In the genomic region with DNA sequence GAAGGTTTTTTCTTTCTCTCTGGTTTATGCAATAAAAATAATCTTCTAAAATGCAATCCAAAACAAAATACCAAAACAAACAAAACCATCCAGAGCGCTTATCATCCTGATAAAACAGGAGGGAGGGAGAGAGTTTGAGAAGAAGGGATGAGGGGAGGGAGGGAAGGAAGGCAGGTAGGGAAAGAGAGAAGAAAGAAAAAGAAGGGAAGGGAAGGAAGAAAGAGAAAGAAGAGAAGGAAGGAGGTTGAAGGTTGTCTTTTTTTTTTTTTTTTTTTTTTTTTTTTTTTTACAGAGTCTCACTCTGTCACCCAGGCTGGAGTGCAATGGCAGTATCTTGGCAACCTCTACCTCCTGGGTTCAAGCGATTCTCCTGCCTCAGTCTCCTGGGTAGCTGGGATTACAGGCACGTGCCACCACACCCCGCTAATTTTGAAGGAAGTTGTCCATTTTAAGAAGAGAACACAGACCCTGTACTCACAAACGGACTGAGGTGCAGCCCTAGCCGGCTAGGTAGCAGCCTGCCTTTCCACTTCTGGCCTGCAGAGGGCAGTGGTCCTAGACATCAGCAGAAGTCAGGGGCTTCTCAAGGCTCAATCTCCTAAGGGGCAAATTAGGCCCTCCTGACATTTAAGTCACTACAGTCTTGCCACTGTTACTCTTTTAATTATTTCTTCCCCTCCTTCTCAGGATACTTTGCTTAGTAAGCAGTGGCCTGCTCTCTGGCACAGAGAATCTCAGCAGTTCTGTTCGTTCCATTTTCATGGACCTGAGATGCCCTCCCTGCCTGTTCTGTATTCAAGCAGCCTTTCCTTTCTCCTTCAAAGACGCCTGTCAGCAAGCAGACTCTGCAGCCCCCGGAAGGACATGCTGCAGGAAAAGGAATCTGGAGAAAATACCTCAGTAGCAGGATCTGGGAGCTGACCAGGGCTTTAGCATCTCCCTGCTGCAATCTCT, we compare ENCODE assay signal across 8 cellular contexts.
A peak's percentile ranks its signal among the peaks of the same experiment; 100 is the strongest.
DNase-seq lines count a peak whose midpoint lies in the region; ATAC-seq and FAIRE-seq lines count a peak whose summit lies in the region.

No MANE protein-coding gene starts in this region.

- H3K27me3 ChIP-seq in small intestine (ENCODE audit: control insufficient read depth in 2 of 2, insufficient read depth in 2 of 2, low read length in 2 of 2), result no peaks in the 10 kb centered on the region

- no peak overlapping the region for H3K4me3 Mint-ChIP-seq in T-helper 17 cell

- H3K4me1 ChIP-seq in small intestine (ENCODE audit: control insufficient read depth in 2 of 2, insufficient read depth in 1 of 2, low read depth in 1 of 2, low read length in 1 of 2), result no peaks in the 10 kb centered on the region

- peaks cover 55% of the 10 kb centered on the region for H3K27me3 Mint-ChIP-seq in T-helper 17 cell

- DNase-seq in GDM1 (lab: John Stamatoyannopoulos, UW) (peak; percentile 39), HCEC 1CT (peak; percentile 57), NCI-H1092 (lab: John Stamatoyannopoulos, UW) (peak; percentile 75), T-helper 17 cell (peak; percentile 23 to 46 (median 38)), anterior cingulate cortex (lab: John Stamatoyannopoulos, UW) (peak in 46 of 58 donors; percentile 6 to 81 (median 34)), hippocampal formation (lab: John Stamatoyannopoulos, UW) (peak; percentile 45 to 47), small intestine (peak; percentile 66)

- peaks cover 4% of the 10 kb centered on the region for H3K4me1 Mint-ChIP-seq in T-helper 17 cell

- no peaks in the 10 kb centered on the region for H3K36me3 Mint-ChIP-seq in T-helper 17 cell (ENCODE audit: low read depth)

- WGBS in small intestine, 3 donors, result 25 to 31% (median 28%) methylated on average over 9 of the region's 9 CpGs

- no peak overlapping the region for H3K4me3 ChIP-seq in small intestine (ENCODE audit: low read depth in 1 of 2, low read length in 2 of 2)

- peaks cover 0 to 10% of the 10 kb centered on the region in 2 donors for H3K36me3 ChIP-seq in small intestine (ENCODE audit: control insufficient read depth in 2 of 2, insufficient read depth in 2 of 2, low read length in 2 of 2)

- peak overlapping the region; percentile 56 for H3K27ac Mint-ChIP-seq in T-helper 17 cell

- ATAC-seq in T-helper 17 cell (peak; percentile 79), GM19395 (IDR thresholded peaks at IDR 0.05; ENCODE audit: unreplicated experiment) (no peak)

- FAIRE-seq in small intestine (lab: Jason Lieb, UNC), result no peak

- no peaks in the 10 kb centered on the region for H3K9me3 ChIP-seq in T-helper 17 cell (ENCODE audit: control insufficient read depth, low read length, poor library complexity, severe bottlenecking)
- H3K9me3 ChIP-seq in small intestine (ENCODE audit: control insufficient read depth, low read depth), result no peaks in the 10 kb centered on the region

- H3K27ac ChIP-seq in small intestine (ENCODE audit: low read depth in 1 of 2, low read length in 1 of 2), result no peak overlapping the region
